Comparison of ENCODE assay signal across 1 cellular context in the genomic region with DNA sequence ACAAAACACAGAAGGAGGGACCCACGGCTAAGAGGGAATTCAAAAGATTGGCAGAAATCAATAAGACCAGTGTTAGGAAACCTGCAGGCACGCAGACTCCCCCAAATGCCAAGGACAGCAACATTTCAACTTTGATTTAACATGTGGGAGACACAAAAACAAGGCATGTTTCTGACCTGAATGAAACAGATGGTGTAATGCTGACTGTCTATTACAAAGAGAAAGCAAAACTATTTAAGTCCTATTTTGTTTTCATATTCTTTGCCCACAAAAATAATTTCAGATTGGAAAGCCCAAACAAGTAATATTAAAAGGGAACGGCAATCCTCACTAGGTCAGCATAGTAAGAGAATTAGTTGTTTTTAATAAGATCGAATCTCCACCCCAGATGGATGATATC.
TF ChIP-seq lines count a peak whose summit lies in the region.

No MANE protein-coding gene starts in this region.

TF ChIP-seq in GM12878, 131 proteins besides CTCF, POLR2A, EP300 and RAD21:
- TF ChIP-seq, protein P1, sequence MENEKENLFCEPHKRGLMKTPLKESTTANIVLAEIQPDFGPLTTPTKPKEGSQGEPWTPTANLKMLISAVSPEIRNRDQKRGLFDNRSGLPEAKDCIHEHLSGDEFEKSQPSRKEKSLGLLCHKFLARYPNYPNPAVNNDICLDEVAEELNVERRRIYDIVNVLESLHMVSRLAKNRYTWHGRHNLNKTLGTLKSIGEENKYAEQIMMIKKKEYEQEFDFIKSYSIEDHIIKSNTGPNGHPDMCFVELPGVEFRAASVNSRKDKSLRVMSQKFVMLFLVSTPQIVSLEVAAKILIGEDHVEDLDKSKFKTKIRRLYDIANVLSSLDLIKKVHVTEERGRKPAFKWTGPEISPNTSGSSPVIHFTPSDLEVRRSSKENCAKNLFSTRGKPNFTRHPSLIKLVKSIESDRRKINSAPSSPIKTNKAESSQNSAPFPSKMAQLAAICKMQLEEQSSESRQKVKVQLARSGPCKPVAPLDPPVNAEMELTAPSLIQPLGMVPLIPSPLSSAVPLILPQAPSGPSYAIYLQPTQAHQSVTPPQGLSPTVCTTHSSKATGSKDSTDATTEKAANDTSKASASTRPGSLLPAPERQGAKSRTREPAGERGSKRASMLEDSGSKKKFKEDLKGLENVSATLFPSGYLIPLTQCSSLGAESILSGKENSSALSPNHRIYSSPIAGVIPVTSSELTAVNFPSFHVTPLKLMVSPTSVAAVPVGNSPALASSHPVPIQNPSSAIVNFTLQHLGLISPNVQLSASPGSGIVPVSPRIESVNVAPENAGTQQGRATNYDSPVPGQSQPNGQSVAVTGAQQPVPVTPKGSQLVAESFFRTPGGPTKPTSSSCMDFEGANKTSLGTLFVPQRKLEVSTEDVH (IDR thresholded peaks at IDR 0.05; ENCODE audit: low read depth, partially characterized antibody), result no peak
